ENCODE assay signal across 8 cellular contexts in the genomic region with DNA sequence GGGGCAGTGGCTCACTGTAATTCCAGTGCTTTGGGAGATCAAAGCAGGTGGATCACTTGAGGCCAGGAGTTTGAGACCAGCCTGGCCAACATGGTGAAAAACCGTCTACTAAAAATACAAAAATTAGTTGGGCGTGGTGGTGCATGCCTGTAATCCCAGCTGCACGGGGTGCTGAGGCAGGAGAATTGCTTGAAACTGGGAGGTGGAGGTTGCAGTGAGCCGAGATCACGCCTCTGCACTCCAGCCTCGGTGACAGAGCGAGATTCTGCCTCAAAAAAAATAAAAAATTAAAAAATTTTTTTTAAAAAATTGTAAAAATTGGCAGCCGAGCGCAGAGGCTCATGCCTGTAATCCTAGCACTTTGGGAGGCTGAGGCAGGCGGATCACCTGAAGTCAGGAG. TPM values are rescaled to one million over a fixed set of nuclear protein-coding genes. Genes with fewer than 3 reads are reported as not detected.
DNase-seq lines count a peak whose midpoint lies in the region; ATAC-seq and TF ChIP-seq lines count a peak whose summit lies in the region.
"Not testable (repeated sequence)": the region's sequence is repeated elsewhere in the genome, so short reads cannot be mapped to it uniquely, and the experiment has no call there.

No MANE protein-coding gene starts in this region.

- not testable (repeated sequence) for H3K4me2 ChIP-seq in GM23338; trophoblast cell (ENCODE audit: low read length)

- not testable (repeated sequence) for H2AK5ac ChIP-seq in trophoblast cell (ENCODE audit: low read length)

- not testable (repeated sequence) for H3K9me2 ChIP-seq in GM23338 (ENCODE audit: insufficient read depth)

- not testable (repeated sequence) for H3K36me3 Mint-ChIP-seq in CD8-positive, alpha-beta T cell
- peaks cover 14% of the 10 kb centered on the region for H3K36me3 Mint-ChIP-seq in GM23338 (ENCODE audit: low read depth)

- ATAC-seq in CD8-positive, alpha-beta T cell; GM23338: not testable (repeated sequence)

- not testable (repeated sequence) for TF ChIP-seq CTCF in CD8-positive, alpha-beta T cell (IDR thresholded peaks at IDR 0.05); GM23338 (conservative IDR thresholded peaks at IDR 0.05; ENCODE audit: low read depth in 2 of 2); RWPE1 (conservative IDR thresholded peaks at IDR 0.05; ENCODE audit: low read depth); coronary artery (IDR thresholded peaks at IDR 0.05)

- H3K4ac ChIP-seq in trophoblast cell (ENCODE audit: low read depth, low read length): peak overlapping the region; percentile 55

- CTCF ChIA-PET in CD8-positive, alpha-beta T cell (lab: Charles Lee): interaction anchor here (0.6 kb wide), 1 partner anchor 1458 kb away, joined by 3 read pairs; no protein-coding TSS in a partner anchor
- CTCF ChIA-PET in RWPE1 (lab: Yijun Ruan, JAX): not testable (repeated sequence)

- not testable (repeated sequence) for H3K27me3 Mint-ChIP-seq in CD8-positive, alpha-beta T cell (ENCODE audit: low read depth); GM23338 (ENCODE audit: insufficient read depth, low read depth, poor library complexity)

- H3K9ac ChIP-seq in trophoblast cell (ENCODE audit: low read length): not testable (repeated sequence)

- H3K4me3 Mint-ChIP-seq in CD8-positive, alpha-beta T cell; GM23338: not testable (repeated sequence)

- not testable (repeated sequence) for H3K79me1 ChIP-seq in trophoblast cell (ENCODE audit: low read length)

- H3K36me3 ChIP-seq in CD8-positive, alpha-beta T cell (ENCODE audit: insufficient read depth, low read length); GM23338 (ENCODE audit: insufficient read depth); trophoblast cell (ENCODE audit: control insufficient read depth in 1 of 2, insufficient read depth in 2 of 2, low read length in 2 of 2): not testable (repeated sequence)

- not testable (repeated sequence) for H2AFZ ChIP-seq in GM23338; trophoblast cell (ENCODE audit: insufficient read depth, low read length, poor library complexity)

- DNase-seq in CD8-positive, alpha-beta T cell; GM23338 (ENCODE audit: low spot score); RWPE1 (ENCODE audit: low spot score); trophoblast cell: not testable (repeated sequence)
- peak; percentile 15 for DNase-seq in activated CD8-positive, alpha-beta memory T cell treated with anti-CD3 and anti-CD28 coated beads for 24 hours
- peak; percentile 32 for DNase-seq in activated CD8-positive, alpha-beta memory T cell treated with anti-CD3 and anti-CD28 coated beads, Interleukin-2, amount 50 U/mL, for 48 hours
- DNase-seq in coronary artery (ENCODE audit: low spot score) (peak; percentile 31), head of caudate nucleus (peak in 34 of 42 donors; percentile 9 to 75 (median 44))

- not testable (repeated sequence) for H4K8ac ChIP-seq in trophoblast cell (ENCODE audit: low read depth, low read length)

- no CpG with 5 or more reads among the region's 10 CpGs for WGBS in trophoblast cell (ENCODE audit: extremely low coverage, insufficient coverage, insufficient read length)

- peaks cover 85% of the 10 kb centered on the region for H3K79me2 ChIP-seq in GM23338 (replicated peaks; ENCODE audit: insufficient read depth)
- not testable (repeated sequence) for H3K79me2 ChIP-seq in trophoblast cell (ENCODE audit: control insufficient read depth, insufficient read depth, low read length, poor library complexity)

- H3K27ac Mint-ChIP-seq in CD8-positive, alpha-beta T cell: peak overlapping the region; percentile 32
- not testable (repeated sequence) for H3K27ac Mint-ChIP-seq in GM23338

- H3K9me3 ChIP-seq in CD8-positive, alpha-beta T cell (ENCODE audit: low read length); trophoblast cell (ENCODE audit: insufficient read depth, low read depth, low read length): not testable (repeated sequence)

- H3K14ac ChIP-seq in trophoblast cell (ENCODE audit: low read length): not testable (repeated sequence)

- H4K12ac ChIP-seq in trophoblast cell (ENCODE audit: low read depth, low read length): not testable (repeated sequence)

- H3K27me3 ChIP-seq in CD8-positive, alpha-beta T cell (ENCODE audit: insufficient read depth, low read length); GM23338 (ENCODE audit: insufficient read depth); trophoblast cell (ENCODE audit: insufficient read depth, low read length): not testable (repeated sequence)

- H3K27ac ChIP-seq in CD8-positive, alpha-beta T cell (ENCODE audit: low read depth, low read length); coronary artery; trophoblast cell (ENCODE audit: low read depth, low read length): not testable (repeated sequence)
- H3K27ac ChIP-seq in GM23338 (ENCODE audit: low read depth) (peak overlapping the region; percentile 45; the same call in 1 of the 2 replicates), RWPE1 (peak overlapping the region; percentile 19)

- H2BK12ac ChIP-seq in trophoblast cell (ENCODE audit: low read length): not testable (repeated sequence)

- H3K4me1 ChIP-seq in CD8-positive, alpha-beta T cell (ENCODE audit: insufficient read depth, low read length): peaks cover 48% of the 10 kb centered on the region
- H3K4me1 ChIP-seq in GM23338 (ENCODE audit: insufficient read depth); trophoblast cell (ENCODE audit: control insufficient read depth in 1 of 2, insufficient read depth in 2 of 2, low read length in 2 of 2): not testable (repeated sequence)

- not testable (repeated sequence) for H3K18ac ChIP-seq in trophoblast cell (ENCODE audit: low read length)

- H2BK120ac ChIP-seq in trophoblast cell (ENCODE audit: insufficient read depth, low read length, poor library complexity): not testable (repeated sequence)

- H3F3A ChIP-seq in GM23338 (replicated peaks; ENCODE audit: low read depth): not testable (repeated sequence)

- not testable (repeated sequence) for H3K9me3 Mint-ChIP-seq in CD8-positive, alpha-beta T cell; GM23338

- H4K20me1 ChIP-seq in GM23338 (replicated peaks; ENCODE audit: insufficient read depth): peaks cover 14% of the 10 kb centered on the region

- not testable (repeated sequence) for H3K23ac ChIP-seq in trophoblast cell (ENCODE audit: low read length)

- intact Hi-C loops in CD8-positive, alpha-beta T cell (cut with DNase I, micrococcal nuclease): loop anchor here in 1 of 2 experiments (5.0 kb wide), 1 partner anchor 41 kb away; no protein-coding TSS in a partner anchor
- intact Hi-C loops in head of caudate nucleus (cut with DNase I): not testable (repeated sequence)

- POLR2A ChIA-PET in CD8-positive, alpha-beta T cell (lab: Charles Lee); RWPE1 (lab: Yijun Ruan, JAX; ENCODE audit: low non-redundant PET): not testable (repeated sequence)

- H3K4me1 Mint-ChIP-seq in CD8-positive, alpha-beta T cell (ENCODE audit: low read depth): peaks cover 53% of the 10 kb centered on the region
- H3K4me1 Mint-ChIP-seq in GM23338: not testable (repeated sequence)

- H4K91ac ChIP-seq in trophoblast cell (ENCODE audit: low read depth, low read length): not testable (repeated sequence)

- not testable (repeated sequence) for H3K4me3 ChIP-seq in CD8-positive, alpha-beta T cell (ENCODE audit: low read depth, low read length); GM23338; coronary artery; trophoblast cell (ENCODE audit: low read depth, low read length)

- not testable (repeated sequence) for H2BK5ac ChIP-seq in trophoblast cell (ENCODE audit: low read depth, low read length, poor library complexity)

RNA-seq across cellular contexts. Expression of gene WASF2, which starts 31.4 kb away (rescaled TPM):
- 10 to 100 TPM; 91.6 to 95.0 TPM for total RNA-seq in CD8-positive, alpha-beta T cell
- 37.2 and 40.9 TPM in 2 replicates for total RNA-seq in GM23338 (2014; rRNA removed; shearing (Covaris generic))
- 89.5 and 95.6 TPM in 2 replicates for polyA plus RNA-seq in GM23338 (2016; fragmentation: Nextera tagmentation; extraction: Ambion mirVana)
- 54.5 and 57.3 TPM in 2 replicates for polyA plus RNA-seq in trophoblast cell (2013)
